27 cellular contexts compared by ENCODE assay signal in the genomic region with DNA sequence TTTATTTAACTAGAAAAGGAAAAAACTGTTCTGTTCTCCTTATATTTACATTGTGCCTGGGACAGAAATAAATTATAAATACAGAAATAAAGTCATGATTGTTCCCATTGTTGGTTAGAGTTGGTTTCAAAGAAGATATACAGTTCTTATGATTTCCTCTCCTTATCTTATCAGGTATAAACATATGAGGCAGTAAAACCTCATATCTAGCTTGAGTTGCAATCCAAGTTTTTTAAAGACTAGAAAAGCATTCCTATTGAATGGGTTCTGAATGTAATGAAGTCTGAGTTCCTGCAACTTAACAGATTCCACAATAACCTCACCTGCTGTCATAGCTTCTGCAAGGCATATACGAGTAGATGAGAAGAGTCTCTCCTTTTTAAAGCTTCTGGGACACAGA.
"Had no signal": no experiment of that assay in that cellular context is flagged by ENCODE, and none has a peak within 500 bp of the region (broad histone marks: within the 10 kb centered on the region; RNA-seq: fewer than 3 reads in every experiment).

No MANE protein-coding gene starts in this region.

- ATAC-seq: esophagus mucosa; heart right ventricle; left ventricle myocardium superior; stimulated activated naive B cell treated with anti-CD40 and anti-IgM and Interleukin-4, amounts not matched to agents 10 μg/mL and 1 μg/mL and 100 μg/mL, for 72 hours; T-helper 17 cell; upper lobe of right lung had no signal

- H3K9me3 ChIP-seq: adrenal gland, ascending aorta, heart right ventricle, neutrophil, prostate gland, suprapubic skin, tibial artery, upper lobe of right lung had no signal

- H3K36me3 ChIP-seq: adrenal gland, ascending aorta, brain microvascular endothelial cell, heart right ventricle, neutrophil, prostate gland, suprapubic skin, tibial artery, upper lobe of right lung had no signal

- H3K4me2 ChIP-seq: smooth muscle cell had no signal

- H3K4me1 ChIP-seq: adrenal gland, ascending aorta, prostate gland, suprapubic skin, tibial artery had no signal

- DNase-seq: activated CD4-positive, alpha-beta memory T cell treated with anti-CD3 and anti-CD28 coated beads for 36 hours; activated CD4-positive, alpha-beta T cell treated with anti-CD3 and anti-CD28 coated beads, Interleukin-2, amount 10 ng/mL, durations not matched to agents 24 days and 14 days; activated CD4-positive, CD25-positive, alpha-beta regulatory T cell treated with anti-CD3 and anti-CD28 coated beads, Interleukin-2, amount 50 U/mL, for 72 hours; activated CD8-positive, alpha-beta memory T cell treated with anti-CD3 and anti-CD28 coated beads, Interleukin-2, amount 50 U/mL, for 4 hours; activated effector memory CD4-positive, alpha-beta T cell treated with anti-CD3 and anti-CD28 coated beads, Interleukin-2, amount 50 U/mL, for 16 hours; activated naive CD4-positive, alpha-beta T cell treated with anti-CD3 and anti-CD28 coated beads for 36 hours; activated naive CD8-positive, alpha-beta T cell treated with anti-CD3 and anti-CD28 coated beads for 36 hours; activated T-cell treated with anti-CD3 and anti-CD28 coated beads, Interleukin-2, amount 50 U/mL, for 1 hour; adrenal gland; brain microvascular endothelial cell; cortex of kidney; foreskin melanocyte; heart right ventricle; left ventricle myocardium superior; naive B cell; nephron progenitor cell; stimulated activated CD4-positive, alpha-beta T cell treated with anti-CD3 and anti-CD28 coated beads, Interleukin-2, amount 100 ng/mL, for 24 hours; stimulated activated naive B cell treated with anti-CD40 and anti-IgM and Interleukin-4, amounts not matched to agents 10 μg/mL and 1 μg/mL and 100 μg/mL, for 72 hours; T-helper 17 cell; tibial artery; upper lobe of right lung had no signal

- H3K4me3 ChIP-seq: adrenal gland, ascending aorta, heart right ventricle, prostate gland, smooth muscle cell, suprapubic skin, tibial artery, upper lobe of right lung had no signal

- H3K27me3 ChIP-seq: adrenal gland, ascending aorta, brain microvascular endothelial cell, heart right ventricle, neutrophil, suprapubic skin, tibial artery, upper lobe of right lung had no signal

- H3K27ac ChIP-seq: adrenal gland, ascending aorta, brain microvascular endothelial cell, heart right ventricle, neutrophil, prostate gland, suprapubic skin, tibial artery, upper lobe of right lung had no signal
